Comparison of ENCODE assay signal across 21 cellular contexts in genomic region chr20:61804896-61805295, GRCh38.
DNase-seq lines count a peak whose midpoint lies in the region; ATAC-seq and TF ChIP-seq lines count a peak whose summit lies in the region.
"Had no signal": no experiment of that assay in that cellular context is flagged by ENCODE, and none has a peak within 500 bp of the region (broad histone marks: within the 10 kb centered on the region; RNA-seq: fewer than 3 reads in every experiment).

No MANE protein-coding gene starts in this region.

- H3K4me3 ChIP-seq in AG10803 (ENCODE audit: low read length) (no peak overlapping the region), osteoblast (ENCODE audit: insufficient read depth, low read length) (no peak overlapping the region)
- H3K4me3 ChIP-seq: PC-9, SJSA1 had no signal

- peaks cover 10% of the 10 kb centered on the region for H3K27me3 ChIP-seq in osteoblast (ENCODE audit: insufficient read depth, low read length)
- H3K27me3 ChIP-seq: SJSA1 had no signal

- no peak overlapping the region for H3K27ac ChIP-seq in osteoblast (ENCODE audit: low read depth, low read length)
- H3K27ac ChIP-seq: KMS-11, PC-9, SJSA1 had no signal

- no peaks in the 10 kb centered on the region for H3K79me2 ChIP-seq in osteoblast (ENCODE audit: insufficient read depth, low read length)

- H3K36me3 ChIP-seq in osteoblast (ENCODE audit: insufficient read depth, low read length) = no peaks in the 10 kb centered on the region
- H3K36me3 ChIP-seq: SJSA1 had no signal

- DNase-seq in AG10803 (ENCODE audit: low read depth) (peak; percentile 37), ELR (ENCODE audit: low read depth) (peak; percentile 20), chondrocyte (ENCODE audit: low spot score) (peak; percentile 72), osteoblast (ENCODE audit: insufficient read length, low spot score, missing footprints) (peak; percentile 84), GM19240 (ENCODE audit: insufficient read length, low spot score) (no peak), H4 (ENCODE audit: low spot score) (no peak)
- DNase-seq: CD4-positive, CD25-positive, alpha-beta regulatory T cell; COR-L47; DMS 273 treated with DMSO at 0.1 percent for 48 hours; DND-41; GF-D8; HFFc6; NCI-H1417; NCI-H187; NCI-H226; NCI-H526; PC-9 had no signal

- no peak overlapping the region for H2AFZ ChIP-seq in osteoblast (ENCODE audit: low read length)
- H2AFZ ChIP-seq: PC-9 had no signal

- TF ChIP-seq POLR2A in GM18505 (IDR thresholded peaks at IDR 0.05; ENCODE audit: borderline replicate concordance, extremely low read depth, insufficient read depth, insufficient read length) = no peak

- no peak overlapping the region for H3K4me2 ChIP-seq in osteoblast (ENCODE audit: insufficient read depth, low read length)
- H3K4me2 ChIP-seq: KMS-11, PC-9 had no signal

- H3K27ac Mint-ChIP-seq in chondrocyte (ENCODE audit: unreplicated experiment) = no peak overlapping the region
- H3K27ac Mint-ChIP-seq: CD4-positive, CD25-positive, alpha-beta regulatory T cell; HFFc6 had no signal

- H3K36me3 Mint-ChIP-seq in chondrocyte (ENCODE audit: low read depth) = no peaks in the 10 kb centered on the region
- H3K36me3 Mint-ChIP-seq: CD4-positive, CD25-positive, alpha-beta regulatory T cell had no signal

- H3K4me3 Mint-ChIP-seq in chondrocyte (ENCODE audit: unreplicated experiment) = no peak overlapping the region
- H3K4me3 Mint-ChIP-seq: HFFc6 had no signal

- H3K4me1 Mint-ChIP-seq in chondrocyte (ENCODE audit: low read depth) = peaks cover 3% of the 10 kb centered on the region

- H3K9me3 Mint-ChIP-seq in chondrocyte (ENCODE audit: low read depth) = no peaks in the 10 kb centered on the region
- H3K9me3 Mint-ChIP-seq: CD4-positive, CD25-positive, alpha-beta regulatory T cell; HFFc6 had no signal

- peaks cover 44% of the 10 kb centered on the region for H3K27me3 Mint-ChIP-seq in chondrocyte (ENCODE audit: low read depth)

- no peaks in the 10 kb centered on the region for H3K4me1 ChIP-seq in osteoblast (ENCODE audit: insufficient read depth, low read length)

- H3K9me3 ChIP-seq in osteoblast (ENCODE audit: low read depth, low read length) = no peaks in the 10 kb centered on the region
- H3K9me3 ChIP-seq: SJSA1 had no signal

- ATAC-seq in GM18505 (IDR thresholded peaks at IDR 0.05; ENCODE audit: unreplicated experiment) = no peak
- no peak for ATAC-seq in GM18870 (IDR thresholded peaks at IDR 0.05; ENCODE audit: unreplicated experiment)

- no peaks in the 10 kb centered on the region for H4K20me1 ChIP-seq in osteoblast (ENCODE audit: insufficient read depth, low read length)

- TF ChIP-seq CTCF in AG10803 (conservative IDR thresholded peaks at IDR 0.05; ENCODE audit: low read length) (no peak), chondrocyte (IDR thresholded peaks at IDR 0.05) (no peak), osteoblast (IDR thresholded peaks at IDR 0.05; ENCODE audit: extremely low read depth, low read depth, low read length) (no peak)

Comparison
In these comparisons a context has a peak if more than half of its experiments do, and no peak if none do; other contexts are left out.
1. DNase-seq: peak in AG10803 (single experiment), ELR (single experiment), chondrocyte (single experiment) and osteoblast (single experiment); none in GM19240 (single experiment) and H4 (single experiment).